In genomic region chr11:78195917-78196545, GRCh38 we compare ENCODE assay signal across 1 cellular context.
A peak's percentile ranks its signal among the peaks of the same experiment; 100 is the strongest.
TF ChIP-seq lines count a peak whose summit lies in the region.

No MANE protein-coding gene starts in this region.

TF ChIP-seq in H1, 55 proteins besides CTCF, POLR2A, EP300 and RAD21:
- TF ChIP-seq KDM1A (IDR thresholded peaks at IDR 0.05; ENCODE audit: borderline replicate concordance, low read length) (peak; percentile 54; the same call in 1 of the 2 replicates), SUZ12 (IDR thresholded peaks at IDR 0.05; ENCODE audit: low read length) (no peak)
